ENCODE assay signal across 12 cellular contexts in genomic region chr9:105318729-105319513, GRCh38.
DNase-seq lines count a peak whose midpoint lies in the region; ATAC-seq, FAIRE-seq and TF ChIP-seq lines count a peak whose summit lies in the region.
"Had no signal": no experiment of that assay in that cellular context is flagged by ENCODE, and none has a peak within 500 bp of the region (broad histone marks: within the 10 kb centered on the region; RNA-seq: fewer than 3 reads in every experiment).

No MANE protein-coding gene starts in this region.

- H3K36me3 ChIP-seq in Caco-2 (ENCODE audit: control insufficient read depth, insufficient read depth, low read length) (no peaks in the 10 kb centered on the region), kidney (ENCODE audit: control insufficient read depth in 1 of 2, insufficient read depth in 2 of 2, low read length in 2 of 2) (no peaks in the 10 kb centered on the region)

- intact Hi-C loops in Caco-2 (cut with micrococcal nuclease; ENCODE audit: unreplicated experiment) (loop anchor here (1.0 to 2.0 kb wide), 4 partner anchors 8 to 75 kb away; partner anchors contain the start of gene SLC44A1), kidney (cut with DNase I) (no loop called here)

- peak; percentile 63 to 65 for DNase-seq in Caco-2
- DNase-seq in HuH-7 (ENCODE audit: low spot score), result peak; percentile 21
- no peak for DNase-seq in kidney
- DNase-seq in frontal cortex (ENCODE audit: low spot score in 2 of 2), result no peak
- DNase-seq in retina, result no peak
- no peak for DNase-seq in foreskin keratinocyte
- DNase-seq: aorta, KG1, T-cell had no signal

- H3K36me3 Mint-ChIP-seq in Caco-2 (ENCODE audit: insufficient read depth, unreplicated experiment), result peaks cover 25% of the 10 kb centered on the region

- H3K9me3 ChIP-seq in Caco-2, result no peaks in the 10 kb centered on the region
- no peaks in the 10 kb centered on the region for H3K9me3 ChIP-seq in kidney (ENCODE audit: control insufficient read depth in 1 of 2, low read length in 2 of 2)

- H3K4me3 ChIP-seq in Caco-2 (ENCODE audit: low read depth, low read length) (no peak overlapping the region), kidney (ENCODE audit: low read length in 2 of 2) (peak overlapping the region in 1 of 2 donors; percentile 13)

- no TSS peak for BruUV-seq in Caco-2 (replicated peaks; lab: Mats Ljungman, UMichigan)

- ATAC-seq in GM21360 (IDR thresholded peaks at IDR 0.05; ENCODE audit: unreplicated experiment), result peak; percentile 54
- ATAC-seq in HG02970 (IDR thresholded peaks at IDR 0.05; ENCODE audit: low FRiP score, unreplicated experiment), result no peak
- ATAC-seq in foreskin keratinocyte, result no peak
- ATAC-seq: T-cell had no signal

- peak overlapping the region; percentile 85 for H3K27ac Mint-ChIP-seq in Caco-2 (ENCODE audit: unreplicated experiment)
- H3K27ac Mint-ChIP-seq: T-cell had no signal

- TF ChIP-seq CTCF in Caco-2 (IDR thresholded peaks at IDR 0.05; ENCODE audit: insufficient read depth in 1 of 2, low read depth in 1 of 2, low read length in 1 of 2, severe bottlenecking in 1 of 2, unreplicated experiment in 1 of 2) (no peak), kidney (IDR thresholded peaks at IDR 0.05; ENCODE audit: borderline replicate concordance, extremely low read depth, insufficient read depth) (no peak), foreskin keratinocyte (conservative IDR thresholded peaks at IDR 0.05) (no peak)

- POLR2A ChIA-PET in Caco-2 (lab: Charles Lee), result interaction anchor here (0.7 to 2.0 kb wide), 2 partner anchors 74 to 83 kb away, joined by 3 to 12 read pairs; partner anchors contain the start of gene SLC44A1

- peak overlapping the region; percentile 62 for H3K4me3 Mint-ChIP-seq in Caco-2 (ENCODE audit: unreplicated experiment)
- H3K4me3 Mint-ChIP-seq: T-cell had no signal

- FAIRE-seq in kidney (lab: Jason Lieb, UNC) (no peak), frontal cortex (lab: Jason Lieb, UNC) (no peak)
- FAIRE-seq: keratinocyte had no signal

- peak overlapping the region; percentile 11 to 53 for H3K27ac ChIP-seq in kidney (ENCODE audit: low read depth in 2 of 2, low read length in 2 of 2)
- no peak overlapping the region for H3K27ac ChIP-seq in foreskin keratinocyte

- H3K4me1 ChIP-seq in Caco-2 (peaks cover 36% of the 10 kb centered on the region), kidney (ENCODE audit: control insufficient read depth in 1 of 2, insufficient read depth in 1 of 2, low read depth in 1 of 2, low read length in 2 of 2) (peaks cover 2 to 6% of the 10 kb centered on the region in 2 donors), foreskin keratinocyte (no peaks in the 10 kb centered on the region)

- H3K27me3 Mint-ChIP-seq in Caco-2 (ENCODE audit: insufficient read depth, unreplicated experiment), result no peaks in the 10 kb centered on the region
- H3K27me3 Mint-ChIP-seq: T-cell had no signal

- CTCF ChIA-PET in Caco-2 (lab: Charles Lee), result interaction anchor here (1.2 kb wide), 1 partner anchor 392 kb away, joined by 12 read pairs; no protein-coding TSS in a partner anchor

- H3K4me1 Mint-ChIP-seq in Caco-2 (ENCODE audit: low read depth, unreplicated experiment), result peaks cover 32% of the 10 kb centered on the region
- H3K4me1 Mint-ChIP-seq: T-cell had no signal

- H3K9ac ChIP-seq in kidney (ENCODE audit: low read length in 2 of 2), result no peak overlapping the region

- H3K27me3 ChIP-seq in Caco-2 (replicated peaks; ENCODE audit: control insufficient read depth, insufficient read depth, low read length) (no peaks in the 10 kb centered on the region), foreskin keratinocyte (no peaks in the 10 kb centered on the region)

- no peaks in the 10 kb centered on the region for H3K9me3 Mint-ChIP-seq in Caco-2 (ENCODE audit: unreplicated experiment)
- H3K9me3 Mint-ChIP-seq: T-cell had no signal

Comparison
In these comparisons a context has a peak if more than half of its experiments do, and no peak if none do; other contexts are left out.
1. DNase-seq: peak in Caco-2 (2 of 2) and HuH-7 (single experiment); none in kidney (single experiment), frontal cortex (0 of 2), retina (single experiment) and foreskin keratinocyte (0 of 2).